In genomic region chr17:1481736-1482135, GRCh38 we compare ENCODE assay signal across 18 cellular contexts.
"Had no signal": no experiment of that assay in that cellular context is flagged by ENCODE, and none has a peak within 500 bp of the region (broad histone marks: within the 10 kb centered on the region; RNA-seq: fewer than 3 reads in every experiment).

No MANE protein-coding gene starts in this region.

- H3K27me3 ChIP-seq: colonic mucosa, gastrocnemius medialis, suprapubic skin, upper lobe of right lung had no signal

- H3K27ac ChIP-seq: colonic mucosa, suprapubic skin, upper lobe of right lung had no signal

- H3K27me3 Mint-ChIP-seq: activated B cell treated with CpG ODN at 0.5 μM for 24 hours; activated CD4-positive, alpha-beta T cell treated with anti-CD3 and anti-CD28 coated beads, Interleukin-2, amount 10 ng/mL, durations not matched to agents 24 days and 14 days; activated naive CD8-positive, alpha-beta T cell had no signal

- H3K9me3 Mint-ChIP-seq: activated B cell treated with CpG ODN at 0.5 μM for 24 hours; activated CD4-positive, alpha-beta T cell treated with anti-CD3 and anti-CD28 coated beads, Interleukin-2, amount 10 ng/mL, durations not matched to agents 24 days and 14 days; activated T-cell treated with anti-CD3 and anti-CD28 coated beads, Interleukin-2, amount 50 U/mL, for 72 hours had no signal

- DNase-seq: activated B cell treated with CpG ODN at 0.5 μM for 24 hours; activated CD4-positive, alpha-beta T cell treated with anti-CD3 and anti-CD28 coated beads, Interleukin-2, amount 10 ng/mL, durations not matched to agents 24 days and 14 days; activated CD8-positive, alpha-beta memory T cell treated with anti-CD3 and anti-CD28 coated beads, Interleukin-2, amount 50 U/mL, for 48 hours; activated gamma-delta T cell; activated T-cell treated with anti-CD3 and anti-CD28 coated beads, Interleukin-2, amount 50 U/mL, for 72 hours; amniotic stem cell; caudate nucleus; colonic mucosa; gastrocnemius medialis; heart right ventricle; midbrain; retina; stimulated activated CD4-positive, alpha-beta T cell treated with anti-CD3 and anti-CD28 coated beads, Interleukin-2, amount 100 ng/mL, for 48 hours; stimulated activated naive CD4-positive, alpha-beta T cell; T-helper 2 cell; upper lobe of right lung had no signal

- ATAC-seq: activated T-cell treated with anti-CD3 and anti-CD28 coated beads, Interleukin-2, amount 50 U/mL, for 72 hours; gastrocnemius medialis; upper lobe of right lung had no signal

- H3K27ac Mint-ChIP-seq: activated B cell treated with CpG ODN at 0.5 μM for 24 hours; activated CD4-positive, alpha-beta T cell treated with anti-CD3 and anti-CD28 coated beads, Interleukin-2, amount 10 ng/mL, durations not matched to agents 24 days and 14 days; activated naive CD8-positive, alpha-beta T cell; activated T-cell treated with anti-CD3 and anti-CD28 coated beads, Interleukin-2, amount 50 U/mL, for 72 hours had no signal

- H3K4me3 Mint-ChIP-seq: activated B cell treated with CpG ODN at 0.5 μM for 24 hours; activated CD4-positive, alpha-beta T cell treated with anti-CD3 and anti-CD28 coated beads, Interleukin-2, amount 10 ng/mL, durations not matched to agents 24 days and 14 days; activated naive CD8-positive, alpha-beta T cell; activated T-cell treated with anti-CD3 and anti-CD28 coated beads, Interleukin-2, amount 50 U/mL, for 72 hours had no signal
